ENCODE assay signal across 12 cellular contexts in genomic region chr5:119386945-119387344, GRCh38. TPM values are rescaled to one million over a fixed set of nuclear protein-coding genes. Genes with fewer than 3 reads are reported as not detected.
DNase-seq lines count a peak whose midpoint lies in the region; ATAC-seq, FAIRE-seq and TF ChIP-seq lines count a peak whose summit lies in the region.
"Had no signal": no experiment of that assay in that cellular context is flagged by ENCODE, and none has a peak within 500 bp of the region (broad histone marks: within the 10 kb centered on the region; RNA-seq: fewer than 3 reads in every experiment).

No MANE protein-coding gene starts in this region.

- 18% methylated on average over 4 of the region's 4 CpGs for WGBS in esophagus muscularis mucosa

- intact Hi-C loops in CD4-positive, alpha-beta memory T cell (cut with micrococcal nuclease): no loop called here
- intact Hi-C loops in esophagus muscularis mucosa (cut with DNase I): no loop called here

- peaks cover 88% of the 10 kb centered on the region for H3K4me1 ChIP-seq in CD4-positive, alpha-beta memory T cell (ENCODE audit: insufficient read depth, low read length)
- H3K4me1 ChIP-seq in esophagus muscularis mucosa: peaks cover 14 to 85% (median 71%) of the 10 kb centered on the region in 4 donors

- peaks cover 0 to 3% (median 0%) of the 10 kb centered on the region in 8 donors for H3K9me3 Mint-ChIP-seq in CD4-positive, alpha-beta memory T cell
- no peaks in the 10 kb centered on the region for H3K9me3 Mint-ChIP-seq in naive B cell

- peaks cover 69 to 94% (median 82%) of the 10 kb centered on the region in 4 donors for H3K4me1 Mint-ChIP-seq in CD4-positive, alpha-beta memory T cell
- peaks cover 73 to 94% (median 89%) of the 10 kb centered on the region in 3 donors for H3K4me1 Mint-ChIP-seq in naive B cell

- no peaks in the 10 kb centered on the region for H3K27me3 ChIP-seq in CD4-positive, alpha-beta memory T cell (ENCODE audit: insufficient read depth, low read length)
- no peaks in the 10 kb centered on the region for H3K27me3 ChIP-seq in esophagus muscularis mucosa

- peaks cover 12 to 38% of the 10 kb centered on the region in 2 donors for H3K36me3 Mint-ChIP-seq in CD4-positive, alpha-beta memory T cell
- H3K36me3 Mint-ChIP-seq in naive B cell: peaks cover 0 to 18% of the 10 kb centered on the region in 2 donors

- H3K27ac ChIP-seq in CD4-positive, alpha-beta memory T cell (ENCODE audit: low read depth, low read length): no peak overlapping the region
- peak overlapping the region; percentile 62 to 72 (median 70) for H3K27ac ChIP-seq in esophagus muscularis mucosa (replicated peaks in 1 of 4)

- H3K4me3 Mint-ChIP-seq in CD4-positive, alpha-beta memory T cell: peak overlapping the region in 5 of 8 donors; percentile 7 to 66 (median 21)
- H3K4me3 Mint-ChIP-seq in naive B cell: peak overlapping the region in 6 of 8 donors; percentile 4 to 76 (median 43)

- no peaks in the 10 kb centered on the region for H3K27me3 Mint-ChIP-seq in CD4-positive, alpha-beta memory T cell
- H3K27me3 Mint-ChIP-seq in naive B cell: no peaks in the 10 kb centered on the region

- no peak overlapping the region for H3K4me3 ChIP-seq in CD4-positive, alpha-beta memory T cell (ENCODE audit: low read length in 2 of 2)
- H3K4me3 ChIP-seq in esophagus muscularis mucosa: no peak overlapping the region

- FAIRE-seq in RCC 7860 (lab: Jason Lieb, UNC): peak; percentile 53
- FAIRE-seq: D721Med, frontal cortex, TTC549 had no signal

- TF ChIP-seq POLR2A in esophagus muscularis mucosa (IDR thresholded peaks at IDR 0.05; ENCODE audit: low read depth): no peak

- H3K9me3 ChIP-seq in CD4-positive, alpha-beta memory T cell (ENCODE audit: control insufficient read depth in 1 of 2, low read length in 2 of 2): no peaks in the 10 kb centered on the region
- no peaks in the 10 kb centered on the region for H3K9me3 ChIP-seq in esophagus muscularis mucosa

- no peak for TF ChIP-seq EP300 in esophagus muscularis mucosa (IDR thresholded peaks at IDR 0.05)

- H3K36me3 ChIP-seq in CD4-positive, alpha-beta memory T cell (ENCODE audit: insufficient read depth, low read length): no peaks in the 10 kb centered on the region
- H3K36me3 ChIP-seq in esophagus muscularis mucosa: no peaks in the 10 kb centered on the region

- no peak for DNase-seq in CD4-positive, alpha-beta memory T cell
- peak; percentile 49 for DNase-seq in RCC 7860 (ENCODE audit: low spot score)
- no peak for DNase-seq in esophagus muscularis mucosa (ENCODE audit: extremely low spot score)
- no peak for DNase-seq in naive B cell
- DNase-seq in iPS-NIHi7 (ENCODE audit: extremely low spot score): no peak
- no peak for DNase-seq in NCI-H226
- DNase-seq: MM.1S had no signal

- POLR2A ChIA-PET in CD4-positive, alpha-beta memory T cell (lab: Charles Lee; ENCODE audit: partially characterized antibody): interaction anchor here (0.8 kb wide), 1 partner anchor 30 kb away, joined by 3 read pairs; no protein-coding TSS in a partner anchor

- ATAC-seq in naive B cell (ENCODE audit: low read depth in 2 of 2) (no peak), HG03159 (IDR thresholded peaks at IDR 0.05; ENCODE audit: unreplicated experiment) (no peak), HG03108 (IDR thresholded peaks at IDR 0.05; ENCODE audit: unreplicated experiment) (no peak)

- TF ChIP-seq CTCF in esophagus muscularis mucosa (IDR thresholded peaks at IDR 0.05): no peak

- H3K27ac Mint-ChIP-seq in CD4-positive, alpha-beta memory T cell: peak overlapping the region in 6 of 7 donors; percentile 31 to 89 (median 77)
- H3K27ac Mint-ChIP-seq in naive B cell: peak overlapping the region; percentile 74 to 96 (median 84)

- CTCF ChIA-PET in CD4-positive, alpha-beta memory T cell (lab: Charles Lee; ENCODE audit: partially characterized antibody): interaction anchor here (0.9 to 1.6 kb wide), 2 partner anchors 25 to 72 kb away, joined by 3 to 8 read pairs; no protein-coding TSS in a partner anchor

RNA-seq across cellular contexts. Expression of gene TNFAIP8, which starts 31.1 kb away (rescaled TPM):
- 100 to 1,000 TPM; 167 to 176 TPM for total RNA-seq in CD4-positive, alpha-beta memory T cell
- polyA plus RNA-seq in CD4-positive, alpha-beta memory T cell: 100 to 1,000 TPM; 277 to 423 TPM
- total RNA-seq in esophagus muscularis mucosa: 10 to 100 TPM; 20.2 to 26.2 (median 22.5) TPM
- polyA plus RNA-seq in naive B cell (ENCODE audit: low read depth in 6 of 6): 100 to 1,000 TPM; 224 to 432 (median 315) TPM

Comparison
In these comparisons a context has a peak if more than half of its experiments do, and no peak if none do; other contexts are left out.
1. RNA of gene TNFAIP8, which starts 31.1 kb away (total RNA-seq): 167 to 176 TPM in CD4-positive, alpha-beta memory T cell; 20.2 to 26.2 TPM in esophagus muscularis mucosa; every median in the first group is over 4 times any median in the second.